2 cellular contexts compared by ENCODE assay signal in genomic region chr1:225366016-225366415, GRCh38.
TF ChIP-seq lines count a peak whose summit lies in the region.

No MANE protein-coding gene starts in this region.

TF ChIP-seq in IMR-90, 13 proteins besides CTCF, POLR2A, EP300 and RAD21:
- peak; percentile 66 for TF ChIP-seq MAFK (IDR thresholded peaks at IDR 0.05; ENCODE audit: low read depth, low read length)
- no peak for TF ChIP-seq CEBPB (IDR thresholded peaks at IDR 0.05; ENCODE audit: low read depth, low read length)

TF ChIP-seq in K562, 482 proteins besides CTCF, POLR2A, EP300 and RAD21:
- TF ChIP-seq MXI1 (IDR thresholded peaks at IDR 0.05; ENCODE audit: low read depth, low read length), result no peak
- no peak for TF ChIP-seq DPF2 (IDR thresholded peaks at IDR 0.05)
- peak; percentile 57 for TF ChIP-seq C11orf30 (IDR thresholded peaks at IDR 0.05; ENCODE audit: low read depth)
- TF ChIP-seq TBL1XR1 (IDR thresholded peaks at IDR 0.05; ENCODE audit: low read length in 2 of 2), result no peak
- TF ChIP-seq ZNF316 (IDR thresholded peaks at IDR 0.05), result peak; percentile 88
- TF ChIP-seq GTF2F1 (IDR thresholded peaks at IDR 0.05; ENCODE audit: low read depth, low read length), result no peak
- TF ChIP-seq NR2C1 (IDR thresholded peaks at IDR 0.05), result no peak
- no peak for TF ChIP-seq NR2C1 (tag; IDR thresholded peaks at IDR 0.05)
- TF ChIP-seq CEBPB (tag; IDR thresholded peaks at IDR 0.05), result no peak
- TF ChIP-seq MAFG (tag; conservative IDR thresholded peaks at IDR 0.05), result peak; percentile 42
- peak; percentile 35; the same call in 1 of the 2 replicates for TF ChIP-seq MAFK (IDR thresholded peaks at IDR 0.05; ENCODE audit: low read length)
- no peak for TF ChIP-seq ZBTB26 (CRISPR knock-in tag; IDR thresholded peaks at IDR 0.05)
